In the genomic region with DNA sequence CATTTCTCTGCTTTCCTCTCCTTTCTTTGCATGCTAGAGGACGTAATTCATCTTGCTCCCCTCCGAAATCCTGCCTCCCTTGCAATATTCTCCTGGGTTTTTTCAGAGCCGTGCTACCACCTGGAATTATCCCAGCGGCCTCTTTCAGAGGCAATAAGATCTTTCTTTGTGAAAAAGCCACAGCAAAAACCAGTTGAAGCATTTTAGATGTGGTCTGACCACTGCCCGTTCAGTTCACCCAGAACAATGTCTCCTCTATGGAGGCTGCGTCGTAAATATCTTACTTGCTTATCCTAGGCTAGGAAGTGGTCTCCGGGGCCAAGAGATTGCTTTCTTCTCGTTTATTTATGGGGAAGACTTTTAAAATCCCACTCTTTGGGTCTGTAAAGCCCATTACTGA, we compare ENCODE assay signal across 27 cellular contexts.
"Had no signal": no experiment of that assay in that cellular context is flagged by ENCODE, and none has a peak within 500 bp of the region (broad histone marks: within the 10 kb centered on the region; RNA-seq: fewer than 3 reads in every experiment).

No MANE protein-coding gene starts in this region.

- H3K27ac Mint-ChIP-seq: activated CD8-positive, alpha-beta T cell treated with anti-CD3 and anti-CD28 coated beads for 36 hours; activated naive CD8-positive, alpha-beta T cell; activated T-helper 17 cell treated with anti-CD3 and anti-CD28 coated beads, Interleukin-2, amount 50 U/mL, for 72 hours; dendritic cell treated with granulocyte-macrophage colony-stimulating factor and Interleukin-4, amounts not matched to agents 40 ng/mL and 50 ng/mL, for 4 days; endodermal cell; WTC11 had no signal

- H3K36me3 ChIP-seq: esophagus muscularis mucosa, gastroesophageal sphincter, heart right ventricle had no signal

- DNase-seq: activated CD4-positive, alpha-beta T cell treated with anti-CD3 and anti-CD28 coated beads for 1 hour; activated CD4-positive, alpha-beta T cell treated with anti-CD3 and anti-CD28 coated beads for 48 hours; activated CD4-positive, alpha-beta T cell treated with anti-CD3 and anti-CD28 coated beads, Interleukin-2, amount 50 U/mL, for 1 hour; activated CD4-positive, alpha-beta T cell treated with anti-CD3 and anti-CD28 coated beads, Interleukin-2, amount 50 U/mL, for 48 hours; activated CD8-positive, alpha-beta memory T cell treated with anti-CD3 and anti-CD28 coated beads for 24 hours; activated CD8-positive, alpha-beta T cell treated with anti-CD3 and anti-CD28 coated beads for 36 hours; activated effector memory CD4-positive, alpha-beta T cell treated with Interleukin-2 at 50 U/mL for 16 hours; activated gamma-delta T cell treated with Interleukin-2 at 50 U/mL for 16 hours; activated naive CD4-positive, alpha-beta T cell treated with anti-CD3 and anti-CD28 coated beads, Interleukin-2, amount 50 U/mL, for 16 hours; activated naive CD4-positive, alpha-beta T cell treated with Interleukin-2 at 50 U/mL for 16 hours; activated T-cell treated with anti-CD3 and anti-CD28 coated beads, Interleukin-2, amount 50 U/mL, for 4 hours; effector memory CD4-positive, alpha-beta T cell; endodermal cell; foreskin keratinocyte; T-helper 2 cell had no signal

- H3K9me3 ChIP-seq: body of pancreas, esophagus muscularis mucosa had no signal

- H3K4me3 Mint-ChIP-seq: activated CD8-positive, alpha-beta T cell treated with anti-CD3 and anti-CD28 coated beads for 36 hours; activated naive CD8-positive, alpha-beta T cell; activated T-cell treated with anti-CD3 and anti-CD28 coated beads, Interleukin-2, amount 50 U/mL, for 4 hours; activated T-helper 17 cell treated with anti-CD3 and anti-CD28 coated beads, Interleukin-2, amount 50 U/mL, for 72 hours; central memory CD8-positive, alpha-beta T cell; dendritic cell treated with granulocyte-macrophage colony-stimulating factor and Interleukin-4, amounts not matched to agents 40 ng/mL and 50 ng/mL, for 4 days; endodermal cell; WTC11 had no signal

- H3K27me3 Mint-ChIP-seq: activated CD8-positive, alpha-beta T cell treated with anti-CD3 and anti-CD28 coated beads for 36 hours; activated T-helper 17 cell treated with anti-CD3 and anti-CD28 coated beads, Interleukin-2, amount 50 U/mL, for 72 hours; central memory CD8-positive, alpha-beta T cell had no signal

- H3K36me3 Mint-ChIP-seq: activated naive CD8-positive, alpha-beta T cell; WTC11 had no signal

- H3K9me3 Mint-ChIP-seq: central memory CD8-positive, alpha-beta T cell; dendritic cell treated with granulocyte-macrophage colony-stimulating factor and Interleukin-4, amounts not matched to agents 40 ng/mL and 50 ng/mL, for 4 days; endodermal cell had no signal

- H3K4me1 Mint-ChIP-seq: activated T-helper 17 cell treated with anti-CD3 and anti-CD28 coated beads, Interleukin-2, amount 50 U/mL, for 72 hours; central memory CD8-positive, alpha-beta T cell; endodermal cell had no signal

- H3K27ac ChIP-seq: body of pancreas, dorsolateral prefrontal cortex, esophagus muscularis mucosa, foreskin keratinocyte, heart right ventricle, VCaP had no signal

- ATAC-seq: activated CD8-positive, alpha-beta T cell treated with anti-CD3 and anti-CD28 coated beads for 36 hours; activated T-cell treated with anti-CD3 and anti-CD28 coated beads, Interleukin-2, amount 50 U/mL, for 4 hours; activated T-helper 17 cell treated with anti-CD3 and anti-CD28 coated beads, Interleukin-2, amount 50 U/mL, for 72 hours; body of pancreas; foreskin keratinocyte; gastroesophageal sphincter; WTC11 had no signal

- H3K4me1 ChIP-seq: body of pancreas, esophagus muscularis mucosa, foreskin keratinocyte, gastroesophageal sphincter had no signal

- H3K4me3 ChIP-seq: body of pancreas, coronary artery, dorsolateral prefrontal cortex, esophagus muscularis mucosa, gastroesophageal sphincter, heart right ventricle had no signal

- H3K27me3 ChIP-seq: body of pancreas, dorsolateral prefrontal cortex, esophagus muscularis mucosa, foreskin keratinocyte, heart right ventricle had no signal
